In the genomic region with DNA sequence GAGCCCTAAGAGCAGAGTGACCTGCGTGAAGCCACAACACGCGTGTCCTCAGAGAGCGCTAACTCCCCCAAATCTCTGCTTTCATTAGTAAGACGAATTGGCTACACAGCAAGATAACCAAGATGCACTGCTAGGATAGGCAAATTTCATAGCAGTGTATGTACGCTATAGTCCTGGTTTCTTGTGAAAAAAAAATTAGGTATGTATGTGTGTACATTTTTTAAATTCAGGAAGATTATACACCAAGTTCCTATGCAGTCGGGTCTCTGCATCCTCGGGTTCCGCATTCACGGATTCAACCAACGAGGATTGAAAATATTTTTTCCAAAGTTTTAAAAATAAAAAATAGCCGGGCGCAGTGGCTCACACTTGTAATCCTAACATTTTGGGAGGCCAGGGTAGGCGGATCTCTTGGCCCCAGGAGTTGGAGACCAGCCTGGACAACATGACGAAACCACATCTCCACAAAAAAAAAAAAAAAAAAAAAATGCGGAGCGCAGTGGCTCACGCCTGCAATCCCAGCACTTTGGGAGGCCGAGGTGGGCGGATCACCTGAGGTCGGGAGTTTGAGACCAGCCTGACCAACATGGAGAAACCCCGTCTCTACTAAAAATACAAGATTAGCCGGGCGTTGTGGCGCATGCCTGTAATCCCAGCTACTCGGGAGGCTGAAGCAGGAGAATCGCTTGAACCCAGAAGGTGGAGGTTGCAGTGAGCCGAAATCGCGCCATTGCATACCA, we compare ENCODE assay signal across 8 cellular contexts. TPM values are rescaled to one million over a fixed set of nuclear protein-coding genes. Genes with fewer than 3 reads are reported as not detected.
DNase-seq lines count a peak whose midpoint lies in the region; ATAC-seq and TF ChIP-seq lines count a peak whose summit lies in the region.
"Not testable (repeated sequence)": the region's sequence is repeated elsewhere in the genome, so short reads cannot be mapped to it uniquely, and the experiment has no call there.
"Had no signal": no experiment of that assay in that cellular context is flagged by ENCODE, and none has a peak within 500 bp of the region (broad histone marks: within the 10 kb centered on the region; RNA-seq: fewer than 3 reads in every experiment).

No MANE protein-coding gene starts in this region.

- H2AFZ ChIP-seq in Loucy (ENCODE audit: low read length), result peak overlapping the region; percentile 99

- H3F3A ChIP-seq in Loucy (ENCODE audit: low read depth), result not testable (repeated sequence)

- intact Hi-C loops in MCF 10A (cut with micrococcal nuclease), result loop anchor here (1.0 kb wide), 1 partner anchor 42 kb away; the partner anchor contains the start of gene CYREN

- not testable (repeated sequence) for H3K4me1 Mint-ChIP-seq in MCF 10A (ENCODE audit: insufficient read depth, unreplicated experiment)

- CTCF ChIA-PET in MCF 10A (lab: Yijun Ruan, JAX), result interaction anchor here (0.6 to 0.7 kb wide), 2 partner anchors 52 to 561 kb away, joined by 3 read pairs; no protein-coding TSS in a partner anchor

- peak overlapping the region; percentile 65 to 88 for H3K27ac ChIP-seq in lung (ENCODE audit: low read depth in 1 of 2, low read length in 1 of 2)
- peak overlapping the region; percentile 80 for H3K27ac ChIP-seq in rectal smooth muscle tissue (ENCODE audit: low read depth, low read length)

- peak overlapping the region; percentile 92 for H3K27ac Mint-ChIP-seq in MCF 10A (ENCODE audit: low read depth, unreplicated experiment)

- not testable (repeated sequence) for H4K20me1 ChIP-seq in Loucy (ENCODE audit: insufficient read depth, low read length, poor library complexity, severe bottlenecking)

- DNase-seq in GM06990 (ENCODE audit: extremely low read depth, insufficient read length); lung (ENCODE audit: low spot score): not testable (repeated sequence)
- DNase-seq in MCF 10A (ENCODE audit: unreplicated experiment), result peak; percentile 77
- DNase-seq in fibroblast of villous mesenchyme (ENCODE audit: low read depth), result peak; percentile 62

- H3K79me2 ChIP-seq in Loucy (ENCODE audit: insufficient read depth, low read length), result not testable (repeated sequence)

- not testable (repeated sequence) for H3K36me3 Mint-ChIP-seq in MCF 10A (ENCODE audit: insufficient read depth, unreplicated experiment)

- H3K4me2 ChIP-seq in Loucy (ENCODE audit: low read depth, low read length, poor library complexity, severe bottlenecking), result peak overlapping the region; percentile 89

- not testable (repeated sequence) for TF ChIP-seq CTCF in GM06990 (IDR thresholded peaks at IDR 0.05; ENCODE audit: insufficient read depth, low read length, poor library complexity, severe bottlenecking); Loucy (conservative IDR thresholded peaks at IDR 0.05; ENCODE audit: low read length); WI38 (IDR thresholded peaks at IDR 0.05; ENCODE audit: low read depth, low read length); MCF 10A (IDR thresholded peaks at IDR 0.05; ENCODE audit: unreplicated experiment); fibroblast of villous mesenchyme (IDR thresholded peaks at IDR 0.05; ENCODE audit: insufficient read depth, low read depth, low read length); lung (IDR thresholded peaks at IDR 0.05; ENCODE audit: control extremely low read depth, extremely low read depth)

- H3K4me3 Mint-ChIP-seq in MCF 10A (ENCODE audit: unreplicated experiment), result peak overlapping the region; percentile 91

- WGBS in lung, 2 donors, result 53 to 58% methylated on average over 30 of the region's 30 CpGs

- H3K9me2 ChIP-seq in Loucy (replicated peaks; ENCODE audit: low read depth, low read length), result not testable (repeated sequence)

- H3K9me3 Mint-ChIP-seq in MCF 10A (ENCODE audit: unreplicated experiment), result not testable (repeated sequence)

- H3K4me1 ChIP-seq in Loucy (ENCODE audit: insufficient read depth, low read length, poor library complexity, severe bottlenecking), result peaks cover 30% of the 10 kb centered on the region
- peaks cover 0 to 16% of the 10 kb centered on the region in 2 donors for H3K4me1 ChIP-seq in lung (ENCODE audit: control insufficient read depth in 2 of 2, insufficient read depth in 2 of 2, low read length in 2 of 2)
- H3K4me1 ChIP-seq in rectal smooth muscle tissue (ENCODE audit: control insufficient read depth, insufficient read depth, low read length), result not testable (repeated sequence)

- BruUV-seq in MCF 10A (replicated peaks; lab: Mats Ljungman, UMichigan), result not testable (repeated sequence)

- H3K9ac ChIP-seq in Loucy (ENCODE audit: low read depth, low read length, poor library complexity, severe bottlenecking) (peak overlapping the region; percentile 79), rectal smooth muscle tissue (ENCODE audit: low read length) (peak overlapping the region; percentile 13)

- H3K4me3 ChIP-seq in GM06990 (replicated peaks; ENCODE audit: low read depth, low read length) (peak overlapping the region; percentile 77), Loucy (ENCODE audit: low read length, poor library complexity, severe bottlenecking) (peak overlapping the region; percentile 84), WI38 (ENCODE audit: low read depth, low read length) (peak overlapping the region; percentile 80), fibroblast of villous mesenchyme (ENCODE audit: low read depth, low read length) (peak overlapping the region; percentile 69), lung (peak overlapping the region; percentile 54), rectal smooth muscle tissue (ENCODE audit: low read length) (peak overlapping the region; percentile 69)

- H3K27me3 ChIP-seq in GM06990 (replicated peaks; ENCODE audit: control insufficient read depth, insufficient read depth, low read length); Loucy (ENCODE audit: insufficient read depth, low read length, poor library complexity, severe bottlenecking); lung (ENCODE audit: control insufficient read depth, insufficient read depth); rectal smooth muscle tissue (ENCODE audit: control insufficient read depth, insufficient read depth, low read length): not testable (repeated sequence)

- H3K9me3 ChIP-seq in Loucy (ENCODE audit: insufficient read depth, low read depth, low read length); lung (ENCODE audit: control insufficient read depth in 2 of 2, insufficient read depth in 1 of 2, low read length in 1 of 2): not testable (repeated sequence)

- POLR2A ChIA-PET in MCF 10A (lab: Yijun Ruan, JAX), result interaction anchor here (0.5 to 3.5 kb wide), 8 partner anchors 10 to 566 kb away, joined by 3 to 78 read pairs (median 6); partner anchors contain the start of genes BPGM and CYREN

- H3K36me3 ChIP-seq in GM06990 (ENCODE audit: control insufficient read depth, insufficient read depth, low read length); Loucy (ENCODE audit: insufficient read depth, low read length); lung (ENCODE audit: control insufficient read depth in 2 of 2, insufficient read depth in 2 of 2, low read length in 2 of 2); rectal smooth muscle tissue (ENCODE audit: control insufficient read depth, insufficient read depth, low read length): not testable (repeated sequence)

- H3K27me3 Mint-ChIP-seq in MCF 10A (ENCODE audit: insufficient read depth, unreplicated experiment), result not testable (repeated sequence)

- not testable (repeated sequence) for ATAC-seq in lung (ENCODE audit: insufficient read depth, low FRiP score)

RNA-seq across cellular contexts. Expression of gene WDR91, which starts 0.8 kb away (rescaled TPM):
- total RNA-seq in MCF 10A (2022), result 6.7 and 7.3 TPM in 2 replicates
- 4.3 and 5.8 TPM in 2 replicates for total RNA-seq in fibroblast of villous mesenchyme
- total RNA-seq in lung, result 10 to 100 TPM; 28.0 to 47.8 TPM
- polyA plus RNA-seq in lung, result 10 to 100 TPM; 11.3 to 15.1 TPM

RNA-seq across cellular contexts. Expression of gene STRA8, which starts 21.5 kb away (rescaled TPM):
- total RNA-seq in MCF 10A (2022) (not detected in 2 replicates), fibroblast of villous mesenchyme (not detected in 2 replicates), lung (not detected)
- not detected for polyA plus RNA-seq in lung
- polyA plus RNA-seq: small intestine had no signal

RNA-seq across cellular contexts. Expression of gene CYREN, which starts 41.6 kb away (rescaled TPM):
- total RNA-seq in MCF 10A (2022) (66.0 and 71.0 TPM in 2 replicates), fibroblast of villous mesenchyme (32.5 and 34.1 TPM in 2 replicates), lung (10 to 100 TPM; 40.0 to 50.2 TPM)
- 10 to 100 TPM; 22.4 to 39.5 TPM for polyA plus RNA-seq in lung
